8 cellular contexts compared by ENCODE assay signal in the genomic region with DNA sequence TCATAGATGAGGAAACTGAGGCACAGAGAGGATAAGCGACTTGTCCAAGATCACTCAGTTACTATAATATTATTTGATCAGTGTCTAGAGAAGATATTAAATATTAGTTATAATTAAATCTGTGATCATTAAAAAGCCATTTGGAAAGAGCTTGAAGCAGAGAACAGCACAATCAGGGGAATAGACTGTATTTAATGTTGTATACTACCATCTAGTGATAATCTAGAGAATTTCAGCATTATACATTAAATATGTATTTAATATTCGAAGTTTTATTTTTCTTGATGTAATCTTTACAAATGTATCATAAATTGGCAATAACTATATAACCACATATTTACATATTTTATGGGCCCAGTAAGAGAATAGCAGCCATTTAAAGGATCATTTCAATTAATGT.
DNase-seq lines count a peak whose midpoint lies in the region; ATAC-seq and TF ChIP-seq lines count a peak whose summit lies in the region.

No MANE protein-coding gene starts in this region.

- H3K4me1 ChIP-seq in RWPE2 (ENCODE audit: insufficient read depth, poor library complexity, severe bottlenecking): no peaks in the 10 kb centered on the region

- DNase-seq in DMS79 treated with DMSO at 0.1 percent for 48 hours (lab: John Stamatoyannopoulos, UW) (peak; percentile 56), DMS79 (lab: John Stamatoyannopoulos, UW) (no peak), RWPE2 (ENCODE audit: low spot score) (no peak), iris pigment epithelial cell (ENCODE audit: low read depth) (peak; percentile 32), HuH-7.5 (ENCODE audit: low spot score) (no peak), Ammon's horn (ENCODE audit: low spot score) (no peak)

- no peaks in the 10 kb centered on the region for H3K36me3 ChIP-seq in RWPE2 (ENCODE audit: low read depth)

- no peak overlapping the region for H3K27ac ChIP-seq in RWPE2 (ENCODE audit: poor library complexity, severe bottlenecking)

- peak; percentile 63 for ATAC-seq in HG03159 (IDR thresholded peaks at IDR 0.05; ENCODE audit: unreplicated experiment)
- ATAC-seq in RWPE2 (ENCODE audit: low read depth): 0 out of 3 replicates have a peak, but pooled peaks have one; percentile 33
- no peak for ATAC-seq in HG02884 (IDR thresholded peaks at IDR 0.05; ENCODE audit: unreplicated experiment)

- H3K27me3 ChIP-seq in RWPE2 (ENCODE audit: insufficient read depth, poor library complexity, severe bottlenecking): peaks cover 3% of the 10 kb centered on the region

- no peaks in the 10 kb centered on the region for H3K9me3 ChIP-seq in RWPE2 (ENCODE audit: severe bottlenecking)

- peak; percentile 62 for TF ChIP-seq CTCF in RWPE2 (IDR thresholded peaks at IDR 0.05; ENCODE audit: poor library complexity, severe bottlenecking)

- H3K4me3 ChIP-seq in RWPE2 (ENCODE audit: severe bottlenecking): no peak overlapping the region

Comparison
In these comparisons a context has a peak if more than half of its experiments do, and no peak if none do; other contexts are left out.
1. DNase-seq: peak in DMS79 treated with DMSO at 0.1 percent for 48 hours (single experiment) and iris pigment epithelial cell (single experiment); none in DMS79 (single experiment), RWPE2 (single experiment), HuH-7.5 (single experiment) and Ammon's horn (single experiment).